Comparison of ENCODE assay signal across 8 cellular contexts in the genomic region with DNA sequence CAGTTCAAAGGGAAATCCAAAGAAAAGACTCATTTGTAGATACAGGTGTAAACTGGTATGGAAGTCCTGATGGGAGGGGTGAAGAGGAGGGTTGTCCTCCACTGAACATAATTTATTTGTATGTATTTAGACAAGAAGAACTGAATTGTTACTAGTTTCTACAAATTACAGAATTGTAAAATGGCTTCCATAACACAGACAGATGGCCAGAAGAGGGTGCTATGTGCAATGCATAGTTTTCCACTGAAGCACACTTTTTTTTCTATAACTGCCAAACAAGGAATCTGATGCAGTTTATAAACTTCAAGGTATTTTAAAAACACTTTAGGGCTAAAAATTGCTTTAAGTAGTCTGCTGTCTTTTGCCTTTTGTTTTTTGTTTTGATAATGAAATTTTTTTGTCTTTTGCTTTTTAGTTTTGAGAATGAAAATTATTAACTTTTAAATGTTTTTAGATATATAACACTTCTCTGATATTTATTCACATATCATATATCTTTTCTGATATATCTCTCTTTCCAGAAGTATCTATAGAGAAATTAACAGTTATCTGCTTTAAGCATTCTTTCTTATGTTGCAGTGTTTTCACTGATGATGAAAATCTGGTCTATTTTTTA. TPM values are rescaled to one million over a fixed set of nuclear protein-coding genes. Genes with fewer than 3 reads are reported as not detected.
DNase-seq lines count a peak whose midpoint lies in the region; ATAC-seq and TF ChIP-seq lines count a peak whose summit lies in the region.

No MANE protein-coding gene starts in this region.

- H3K4me3 Mint-ChIP-seq in activated CD8-positive, alpha-beta T cell treated with anti-CD3 and anti-CD28 coated beads, Interleukin-2, amount 10 ng/mL, durations not matched to agents 7 days and 5 days: no peak overlapping the region

- no peak overlapping the region for H3K4me3 ChIP-seq in suprapubic skin

- no peak for TF ChIP-seq EP300 in suprapubic skin (IDR thresholded peaks at IDR 0.05)

- H3K27ac ChIP-seq in suprapubic skin: no peak overlapping the region

- H3K9me3 ChIP-seq in suprapubic skin: no peaks in the 10 kb centered on the region

- DNase-seq in EL (peak; percentile 25), KG1 (lab: John Stamatoyannopoulos, UW) (peak; percentile 16), left lobe of liver (ENCODE audit: low spot score) (no peak), suprapubic skin (ENCODE audit: low spot score in 2 of 2) (no peak), GM19238 (ENCODE audit: insufficient read length, low spot score) (no peak)
- DNase-seq in activated CD8-positive, alpha-beta T cell treated with anti-CD3 and anti-CD28 coated beads, Interleukin-2, amount 10 ng/mL, durations not matched to agents 7 days and 5 days: peak; percentile 21
- DNase-seq in stimulated activated CD4-positive, alpha-beta T cell treated with anti-CD3 and anti-CD28 coated beads, Interleukin-2, amount 100 ng/mL, for 24 hours: no peak

- CTCF ChIA-PET in activated CD8-positive, alpha-beta T cell treated with anti-CD3 and anti-CD28 coated beads, Interleukin-2, amount 10 ng/mL, durations not matched to agents 7 days and 5 days (lab: Charles Lee): no interaction called here

- no peaks in the 10 kb centered on the region for H3K36me3 Mint-ChIP-seq in activated CD8-positive, alpha-beta T cell treated with anti-CD3 and anti-CD28 coated beads, Interleukin-2, amount 10 ng/mL, durations not matched to agents 7 days and 5 days (ENCODE audit: low read depth)

- no peak for TF ChIP-seq POLR2A in suprapubic skin (IDR thresholded peaks at IDR 0.05)

- no peaks in the 10 kb centered on the region for H3K36me3 ChIP-seq in suprapubic skin

- H3K27ac Mint-ChIP-seq in activated CD8-positive, alpha-beta T cell treated with anti-CD3 and anti-CD28 coated beads, Interleukin-2, amount 10 ng/mL, durations not matched to agents 7 days and 5 days: no peak overlapping the region

- H3K4me1 Mint-ChIP-seq in activated CD8-positive, alpha-beta T cell treated with anti-CD3 and anti-CD28 coated beads, Interleukin-2, amount 10 ng/mL, durations not matched to agents 7 days and 5 days (ENCODE audit: low read depth): no peaks in the 10 kb centered on the region

- H3K9me3 Mint-ChIP-seq in activated CD8-positive, alpha-beta T cell treated with anti-CD3 and anti-CD28 coated beads, Interleukin-2, amount 10 ng/mL, durations not matched to agents 7 days and 5 days (ENCODE audit: insufficient read depth): no peaks in the 10 kb centered on the region

- H3K4me1 ChIP-seq in suprapubic skin: no peaks in the 10 kb centered on the region

- no peak for ATAC-seq in activated CD8-positive, alpha-beta T cell treated with anti-CD3 and anti-CD28 coated beads, Interleukin-2, amount 10 ng/mL, durations not matched to agents 7 days and 5 days
- ATAC-seq in left lobe of liver: peak; percentile 66
- no peak for ATAC-seq in HG03439 (IDR thresholded peaks at IDR 0.05; ENCODE audit: unreplicated experiment)

- peak in 1 of 2 donors; percentile 34 for TF ChIP-seq CTCF in suprapubic skin (IDR thresholded peaks at IDR 0.05)

- no peaks in the 10 kb centered on the region for H3K27me3 Mint-ChIP-seq in activated CD8-positive, alpha-beta T cell treated with anti-CD3 and anti-CD28 coated beads, Interleukin-2, amount 10 ng/mL, durations not matched to agents 7 days and 5 days (ENCODE audit: low read depth)

- H3K27me3 ChIP-seq in suprapubic skin: no peaks in the 10 kb centered on the region

- POLR2A ChIA-PET in activated CD8-positive, alpha-beta T cell treated with anti-CD3 and anti-CD28 coated beads, Interleukin-2, amount 10 ng/mL, durations not matched to agents 7 days and 5 days (lab: Charles Lee): no interaction called here

RNA-seq across cellular contexts. Expression of gene PHYHIPL, which starts 58.5 kb away (rescaled TPM):
- total RNA-seq in activated CD8-positive, alpha-beta T cell treated with anti-CD3 and anti-CD28 coated beads, Interleukin-2, amount 10 ng/mL, durations not matched to agents 7 days and 5 days: not detected
- 0.93 TPM for total RNA-seq in left lobe of liver
- under 1 TPM in 3 of 4 donors, not detected in 1; 0.21 to 0.25 (median 0.24) TPM for total RNA-seq in suprapubic skin

Comparison
In these comparisons a context has a peak if more than half of its experiments do, and no peak if none do; other contexts are left out.
1. DNase-seq: peak in EL (single experiment), KG1 (single experiment) and activated CD8-positive, alpha-beta T cell treated with anti-CD3 and anti-CD28 coated beads, Interleukin-2, amount 10 ng/mL, durations not matched to agents 7 days and 5 days (single experiment); none in left lobe of liver (single experiment), stimulated activated CD4-positive, alpha-beta T cell treated with anti-CD3 and anti-CD28 coated beads, Interleukin-2, amount 100 ng/mL, for 24 hours (0 of 2), suprapubic skin (0 of 2) and GM19238 (single experiment).